33 cellular contexts compared by ENCODE assay signal in the genomic region with DNA sequence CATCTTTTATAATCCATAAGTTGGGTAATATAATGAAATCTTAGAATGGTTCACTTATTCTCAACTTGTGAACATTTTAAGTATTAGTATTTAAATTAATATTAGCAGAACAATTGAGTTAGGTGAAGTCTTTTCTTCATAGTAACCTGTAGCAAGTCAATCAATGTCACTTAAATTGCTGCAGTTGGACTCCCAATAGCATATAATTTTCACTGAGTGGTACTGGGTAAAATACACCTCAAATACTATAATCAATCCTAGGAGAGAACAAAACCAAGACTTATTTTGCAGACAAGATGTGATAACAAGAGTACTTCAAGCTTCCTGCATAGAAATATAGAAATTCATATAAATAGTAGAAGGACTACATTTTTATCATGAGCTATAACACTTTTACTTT.
"Had no signal": no experiment of that assay in that cellular context is flagged by ENCODE, and none has a peak within 500 bp of the region (broad histone marks: within the 10 kb centered on the region; RNA-seq: fewer than 3 reads in every experiment).

No MANE protein-coding gene starts in this region.

- H3K27ac ChIP-seq: adrenal gland, ascending aorta, body of pancreas, brain microvascular endothelial cell, breast epithelium, cardiac muscle cell had no signal

- ATAC-seq: activated naive CD4-positive, alpha-beta T cell treated with anti-CD3 and anti-CD28 coated beads, Interleukin-2, amount 50 U/mL, for 72 hours; activated naive CD8-positive, alpha-beta T cell treated with anti-CD3 and anti-CD28 coated beads, Interleukin-2, amount 50 U/mL, for 24 hours; activated T-cell treated with anti-CD3 and anti-CD28 coated beads, Interleukin-2, amount 50 U/mL, for 4 hours; activated T-cell treated with anti-CD3 and anti-CD28 coated beads, Interleukin-2, amount 50 U/mL, for 72 hours; activated T-helper 17 cell treated with anti-CD3 and anti-CD28 coated beads, Interleukin-2, amount 50 U/mL, for 72 hours; body of pancreas had no signal

- H3K36me3 ChIP-seq: adrenal gland, ascending aorta, brain microvascular endothelial cell, breast epithelium, cardiac muscle cell had no signal

- H3K9me3 ChIP-seq: adrenal gland, ascending aorta, body of pancreas had no signal

- DNase-seq: activated effector memory CD4-positive, alpha-beta T cell treated with anti-CD3 and anti-CD28 coated beads, Interleukin-2, amount 50 U/mL, for 16 hours; activated effector memory CD4-positive, alpha-beta T cell treated with Interleukin-2 at 50 U/mL for 16 hours; activated gamma-delta T cell; activated gamma-delta T cell treated with Interleukin-2 at 50 U/mL for 16 hours; activated naive CD4-positive, alpha-beta T cell; activated naive CD4-positive, alpha-beta T cell treated with anti-CD3 and anti-CD28 coated beads for 36 hours; activated naive CD4-positive, alpha-beta T cell treated with anti-CD3 and anti-CD28 coated beads, Interleukin-2, amount 10 ng/mL, durations not matched to agents 7 days and 5 days; activated naive CD4-positive, alpha-beta T cell treated with anti-CD3 and anti-CD28 coated beads, Interleukin-2, amount 50 U/mL, for 16 hours; activated naive CD4-positive, alpha-beta T cell treated with Interleukin-2 at 50 U/mL for 16 hours; activated naive CD8-positive, alpha-beta T cell treated with anti-CD3 and anti-CD28 coated beads for 36 hours; activated naive CD8-positive, alpha-beta T cell treated with anti-CD3 and anti-CD28 coated beads, Interleukin-2, amount 10 ng/mL, durations not matched to agents 7 days and 5 days; activated naive CD8-positive, alpha-beta T cell treated with anti-CD3 and anti-CD28 coated beads, Interleukin-2, amount 50 U/mL, for 24 hours; activated T-cell treated with anti-CD3 and anti-CD28 coated beads, Interleukin-2, amount 50 U/mL, for 24 hours; activated T-cell treated with anti-CD3 and anti-CD28 coated beads, Interleukin-2, amount 50 U/mL, for 4 hours; activated T-cell treated with anti-CD3 and anti-CD28 coated beads, Interleukin-2, amount 50 U/mL, for 48 hours; activated T-cell treated with anti-CD3 and anti-CD28 coated beads, Interleukin-2, amount 50 U/mL, for 72 hours; adrenal gland; amniotic stem cell; amygdala; anterior cingulate cortex; aorta; body of pancreas; brain microvascular endothelial cell; caudate nucleus; central memory CD4-positive, alpha-beta T cell; cerebellar nuclear complex had no signal

- FAIRE-seq: astrocyte, bronchial epithelial cell had no signal

- H3K4me3 ChIP-seq: adrenal gland, ascending aorta, body of pancreas, breast epithelium, cardiac muscle cell had no signal

- H3K27me3 ChIP-seq: adrenal gland, ascending aorta, body of pancreas, brain microvascular endothelial cell, breast epithelium, cardiac muscle cell had no signal
